ENCODE assay signal across 11 cellular contexts in genomic region chr20:47929368-47930115, GRCh38.
DNase-seq lines count a peak whose midpoint lies in the region; ATAC-seq and TF ChIP-seq lines count a peak whose summit lies in the region.
"Had no signal": no experiment of that assay in that cellular context is flagged by ENCODE, and none has a peak within 500 bp of the region (broad histone marks: within the 10 kb centered on the region; RNA-seq: fewer than 3 reads in every experiment).

No MANE protein-coding gene starts in this region.

- no peaks in the 10 kb centered on the region for H3K9me3 Mint-ChIP-seq in activated naive CD4-positive, alpha-beta T cell treated with anti-CD3 and anti-CD28 coated beads for 36 hours
- H3K9me3 Mint-ChIP-seq: natural killer cell had no signal

- intact Hi-C loops in esophagus squamous epithelium (cut with DNase I), result no loop called here
- intact Hi-C loops in activated naive CD4-positive, alpha-beta T cell treated with anti-CD3 and anti-CD28 coated beads for 36 hours (cut with micrococcal nuclease), result no loop called here

- peaks cover 11% of the 10 kb centered on the region; the same call in 1 of the 2 replicates for H3K4me1 ChIP-seq in GM23248 (ENCODE audit: insufficient read depth)
- H3K4me1 ChIP-seq in esophagus squamous epithelium, result peaks cover 0 to 52% (median 7%) of the 10 kb centered on the region in 3 donors
- H3K4me1 ChIP-seq: body of pancreas had no signal

- H3K27ac Mint-ChIP-seq in activated naive CD4-positive, alpha-beta T cell treated with anti-CD3 and anti-CD28 coated beads for 36 hours, result no peak overlapping the region
- H3K27ac Mint-ChIP-seq: natural killer cell had no signal

- no peaks in the 10 kb centered on the region for H3K4me1 Mint-ChIP-seq in activated naive CD4-positive, alpha-beta T cell treated with anti-CD3 and anti-CD28 coated beads for 36 hours (ENCODE audit: low read depth)
- H3K4me1 Mint-ChIP-seq: natural killer cell had no signal

- in situ Hi-C loops in GM23248 (cut with MboI), result no loop called here

- H3K4me3 ChIP-seq in GM23248, result no peak overlapping the region
- no peak overlapping the region for H3K4me3 ChIP-seq in esophagus squamous epithelium
- H3K4me3 ChIP-seq in retinal pigment epithelial cell (ENCODE audit: low read length), result no peak overlapping the region
- H3K4me3 ChIP-seq: body of pancreas had no signal

- no peaks in the 10 kb centered on the region for H3K36me3 ChIP-seq in GM23248 (ENCODE audit: low read depth)
- no peaks in the 10 kb centered on the region for H3K36me3 ChIP-seq in esophagus squamous epithelium

- peak overlapping the region; percentile 22 for H3K4me2 ChIP-seq in GM23248 (ENCODE audit: unreplicated experiment)

- CTCF ChIA-PET in activated naive CD4-positive, alpha-beta T cell treated with anti-CD3 and anti-CD28 coated beads for 36 hours (lab: Charles Lee), result no interaction called here

- H2AFZ ChIP-seq in GM23248, result no peak overlapping the region

- ATAC-seq in GM19023 (IDR thresholded peaks at IDR 0.05; ENCODE audit: unreplicated experiment), result no peak
- ATAC-seq: body of pancreas, natural killer cell had no signal

- no peak overlapping the region for H3K9ac ChIP-seq in GM23248

- H4K20me1 ChIP-seq in GM23248 (ENCODE audit: insufficient read depth), result no peaks in the 10 kb centered on the region

- no peaks in the 10 kb centered on the region for H3K36me3 Mint-ChIP-seq in activated naive CD4-positive, alpha-beta T cell treated with anti-CD3 and anti-CD28 coated beads for 36 hours (ENCODE audit: low read depth)
- H3K36me3 Mint-ChIP-seq: natural killer cell had no signal

- peaks cover 4% of the 10 kb centered on the region for H3K27me3 Mint-ChIP-seq in activated naive CD4-positive, alpha-beta T cell treated with anti-CD3 and anti-CD28 coated beads for 36 hours (ENCODE audit: low read depth)

- H3K79me2 ChIP-seq in GM23248 (ENCODE audit: insufficient read depth), result no peaks in the 10 kb centered on the region

- H3K27me3 ChIP-seq in GM23248 (replicated peaks; ENCODE audit: insufficient read depth), result peaks cover 24% of the 10 kb centered on the region
- H3K27me3 ChIP-seq in esophagus squamous epithelium, result no peaks in the 10 kb centered on the region
- H3K27me3 ChIP-seq: body of pancreas had no signal

- H3K27ac ChIP-seq in GM23248 (no peak overlapping the region), esophagus squamous epithelium (peak overlapping the region in 3 of 4 donors; percentile 2 to 86 (median 83))
- H3K27ac ChIP-seq: body of pancreas had no signal

- TF ChIP-seq POLR2A in esophagus squamous epithelium (IDR thresholded peaks at IDR 0.05), result no peak

- no peaks in the 10 kb centered on the region for H3K9me2 ChIP-seq in GM23248 (ENCODE audit: insufficient read depth)

- DNase-seq in GM23248, result peak; percentile 79
- peak; percentile 70 for DNase-seq in NCI-H82 (lab: John Stamatoyannopoulos, UW)
- no peak for DNase-seq in esophagus squamous epithelium (lab: John Stamatoyannopoulos, UW)
- DNase-seq in retinal pigment epithelial cell (ENCODE audit: low read depth), result peak; percentile 24
- no peak for DNase-seq in COLO668 (lab: John Stamatoyannopoulos, UW; ENCODE audit: unreplicated experiment)
- no peak for DNase-seq in NCI-H2196 (lab: John Stamatoyannopoulos, UW; ENCODE audit: unreplicated experiment)
- DNase-seq in activated naive CD4-positive, alpha-beta T cell treated with anti-CD3 and anti-CD28 coated beads for 36 hours, result no peak
- DNase-seq: DMS53, natural killer cell had no signal

- H3K9me3 ChIP-seq in GM23248 (ENCODE audit: low read depth) (no peaks in the 10 kb centered on the region), esophagus squamous epithelium (no peaks in the 10 kb centered on the region)
- H3K9me3 ChIP-seq: body of pancreas had no signal

- 0 out of 2 replicates have a peak, but pooled peaks cover 4% of the 10 kb centered on the region for H3F3A ChIP-seq in GM23248 (ENCODE audit: insufficient read depth)

- H3K4me3 Mint-ChIP-seq in activated naive CD4-positive, alpha-beta T cell treated with anti-CD3 and anti-CD28 coated beads for 36 hours, result no peak overlapping the region
- H3K4me3 Mint-ChIP-seq: natural killer cell had no signal

- TF ChIP-seq CTCF in esophagus squamous epithelium (IDR thresholded peaks at IDR 0.05) (no peak), retinal pigment epithelial cell (conservative IDR thresholded peaks at IDR 0.05; ENCODE audit: low read depth, low read length) (no peak)

- WGBS in GM23248 (ENCODE audit: low coverage in 1 of 2, low lambda C conversion rate in 2 of 2, missing lambda C conversion rate in 2 of 2), 2 experiments, result 17 to 23% methylated on average over 6 of the region's 6 CpGs
- WGBS in esophagus squamous epithelium, 2 donors, result 35 to 47% methylated on average over 6 of the region's 6 CpGs

Comparison
In these comparisons a context has a peak if more than half of its experiments do, and no peak if none do; other contexts are left out.
1. DNase-seq: peak in GM23248 (single experiment), NCI-H82 (single experiment) and retinal pigment epithelial cell (single experiment); none in esophagus squamous epithelium (single experiment), COLO668 (single experiment), NCI-H2196 (single experiment) and activated naive CD4-positive, alpha-beta T cell treated with anti-CD3 and anti-CD28 coated beads for 36 hours (single experiment).